ENCODE assay signal across 1 cellular context in the genomic region with DNA sequence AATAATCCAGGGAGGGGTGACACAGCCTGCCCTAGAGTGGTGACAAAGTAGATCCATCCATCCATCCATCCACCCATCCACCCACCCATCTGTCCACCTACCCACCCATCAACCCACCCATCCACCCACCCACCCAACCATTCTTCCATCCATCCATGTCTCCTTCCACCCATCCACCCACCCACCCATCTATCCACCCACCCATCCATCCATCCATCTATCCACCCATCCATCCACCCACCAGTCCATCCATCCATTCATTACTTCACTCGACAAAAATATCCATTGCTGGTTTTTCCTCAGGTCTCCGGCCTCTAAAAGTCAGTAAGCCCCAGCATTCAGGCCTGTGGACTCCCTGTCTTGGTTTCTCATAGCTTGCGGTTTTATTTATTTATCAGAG.
TF ChIP-seq lines count a peak whose summit lies in the region.

No MANE protein-coding gene starts in this region.

TF ChIP-seq in IMR-90, 13 proteins besides CTCF, POLR2A, EP300 and RAD21 (continued from another document):
- TF ChIP-seq BHLHE40 (IDR thresholded peaks at IDR 0.05; ENCODE audit: low read depth, low read length) (no peak), RFX5 (IDR thresholded peaks at IDR 0.05; ENCODE audit: low read depth, low read length) (no peak), RCOR1 (IDR thresholded peaks at IDR 0.05; ENCODE audit: insufficient replicate concordance, low read length) (no peak), MXI1 (IDR thresholded peaks at IDR 0.05; ENCODE audit: borderline replicate concordance, low read depth, low read length) (no peak), CHD1 (IDR thresholded peaks at IDR 0.05; ENCODE audit: low read depth, low read length) (no peak)
- TF ChIP-seq, protein P1, sequence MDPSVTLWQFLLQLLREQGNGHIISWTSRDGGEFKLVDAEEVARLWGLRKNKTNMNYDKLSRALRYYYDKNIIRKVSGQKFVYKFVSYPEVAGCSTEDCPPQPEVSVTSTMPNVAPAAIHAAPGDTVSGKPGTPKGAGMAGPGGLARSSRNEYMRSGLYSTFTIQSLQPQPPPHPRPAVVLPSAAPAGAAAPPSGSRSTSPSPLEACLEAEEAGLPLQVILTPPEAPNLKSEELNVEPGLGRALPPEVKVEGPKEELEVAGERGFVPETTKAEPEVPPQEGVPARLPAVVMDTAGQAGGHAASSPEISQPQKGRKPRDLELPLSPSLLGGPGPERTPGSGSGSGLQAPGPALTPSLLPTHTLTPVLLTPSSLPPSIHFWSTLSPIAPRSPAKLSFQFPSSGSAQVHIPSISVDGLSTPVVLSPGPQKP (IDR thresholded peaks at IDR 0.05; ENCODE audit: borderline replicate concordance, low read depth, low read length): no peak
